Comparison of ENCODE assay signal across 34 cellular contexts in the genomic region with DNA sequence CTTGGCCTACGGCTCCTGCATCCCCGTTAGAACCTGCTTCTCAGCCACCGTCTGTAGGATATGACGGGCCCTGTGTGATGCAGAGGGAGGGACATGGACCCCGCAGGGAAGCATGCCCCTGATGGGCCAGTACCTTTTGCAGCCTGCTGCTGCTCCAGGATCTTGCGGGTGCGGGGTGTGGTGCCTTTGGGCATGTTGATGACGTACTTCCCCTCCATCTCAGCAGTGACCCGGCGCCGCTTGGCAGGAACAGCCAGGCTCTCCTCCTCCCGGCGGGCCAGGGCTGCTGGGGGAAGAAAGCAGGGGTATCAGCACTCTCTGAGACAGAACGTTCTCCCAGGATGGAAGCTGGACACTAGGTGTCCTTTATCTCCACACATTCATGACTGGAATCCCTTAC.
"Had no signal": no experiment of that assay in that cellular context is flagged by ENCODE, and none has a peak within 500 bp of the region (broad histone marks: within the 10 kb centered on the region; RNA-seq: fewer than 3 reads in every experiment).

No MANE protein-coding gene starts in this region.

- DNase-seq: activated B cell treated with CpG ODN at 0.5 μM for 24 hours; activated CD4-positive, alpha-beta memory T cell treated with anti-CD3 and anti-CD28 coated beads for 36 hours; activated CD4-positive, alpha-beta T cell treated with anti-CD3 and anti-CD28 coated beads for 4 hours; activated CD4-positive, alpha-beta T cell treated with anti-CD3 and anti-CD28 coated beads, Interleukin-2, amount 10 ng/mL, durations not matched to agents 24 days and 14 days; activated CD4-positive, alpha-beta T cell treated with anti-CD3 and anti-CD28 coated beads, Interleukin-2, amount 50 U/mL, for 1 hour; activated CD4-positive, alpha-beta T cell treated with anti-CD3 and anti-CD28 coated beads, Interleukin-2, amount 50 U/mL, for 4 hours; activated CD4-positive, CD25-positive, alpha-beta regulatory T cell treated with anti-CD3 and anti-CD28 coated beads, Interleukin-2, amount 50 U/mL, for 72 hours; activated CD8-positive, alpha-beta memory T cell treated with anti-CD3 and anti-CD28 coated beads, Interleukin-2, amount 50 U/mL, for 4 hours; activated CD8-positive, alpha-beta T cell treated with anti-CD3 and anti-CD28 coated beads for 36 hours; activated effector memory CD4-positive, alpha-beta T cell treated with anti-CD3 and anti-CD28 coated beads, Interleukin-2, amount 50 U/mL, for 16 hours; activated gamma-delta T cell treated with Interleukin-2 at 50 U/mL for 16 hours; activated naive CD4-positive, alpha-beta T cell; activated naive CD4-positive, alpha-beta T cell treated with anti-CD3 and anti-CD28 coated beads for 36 hours; activated naive CD4-positive, alpha-beta T cell treated with anti-CD3 and anti-CD28 coated beads, Interleukin-2, amount 50 U/mL, for 16 hours; activated naive CD8-positive, alpha-beta T cell treated with anti-CD3 and anti-CD28 coated beads for 36 hours; activated T-cell treated with anti-CD3 and anti-CD28 coated beads for 4 hours; activated T-cell treated with anti-CD3 and anti-CD28 coated beads, Interleukin-2, amount 50 U/mL, for 1 hour; activated T-cell treated with anti-CD3 and anti-CD28 coated beads, Interleukin-2, amount 50 U/mL, for 4 hours; activated T-cell treated with anti-CD3 and anti-CD28 coated beads, Interleukin-2, amount 50 U/mL, for 72 hours; adrenal gland; amniotic stem cell; aorta; body of pancreas; brain microvascular endothelial cell; central memory CD4-positive, alpha-beta T cell; T-helper 1 cell; T-helper 2 cell; T-helper 9 cell had no signal

- H3K9me3 ChIP-seq: adrenal gland, body of pancreas, breast epithelium had no signal

- ATAC-seq: activated CD8-positive, alpha-beta T cell treated with anti-CD3 and anti-CD28 coated beads for 36 hours; activated naive CD4-positive, alpha-beta T cell treated with anti-CD3 and anti-CD28 coated beads, Interleukin-2, amount 50 U/mL, for 72 hours; activated T-cell treated with anti-CD3 and anti-CD28 coated beads, Interleukin-2, amount 50 U/mL, for 4 hours; activated T-cell treated with anti-CD3 and anti-CD28 coated beads, Interleukin-2, amount 50 U/mL, for 72 hours; activated T-helper 17 cell treated with anti-CD3 and anti-CD28 coated beads, Interleukin-2, amount 50 U/mL, for 72 hours; body of pancreas had no signal

- H3K4me3 ChIP-seq: adrenal gland, body of pancreas, breast epithelium had no signal

- H3K27ac ChIP-seq: adrenal gland, body of pancreas, brain microvascular endothelial cell, breast epithelium, VCaP had no signal

- H3K4me1 ChIP-seq: body of pancreas had no signal

- H3K27me3 ChIP-seq: adrenal gland, body of pancreas, brain microvascular endothelial cell, breast epithelium had no signal

- FAIRE-seq: astrocyte, TTC549 had no signal
